Comparison of ENCODE assay signal across 29 cellular contexts in the genomic region with DNA sequence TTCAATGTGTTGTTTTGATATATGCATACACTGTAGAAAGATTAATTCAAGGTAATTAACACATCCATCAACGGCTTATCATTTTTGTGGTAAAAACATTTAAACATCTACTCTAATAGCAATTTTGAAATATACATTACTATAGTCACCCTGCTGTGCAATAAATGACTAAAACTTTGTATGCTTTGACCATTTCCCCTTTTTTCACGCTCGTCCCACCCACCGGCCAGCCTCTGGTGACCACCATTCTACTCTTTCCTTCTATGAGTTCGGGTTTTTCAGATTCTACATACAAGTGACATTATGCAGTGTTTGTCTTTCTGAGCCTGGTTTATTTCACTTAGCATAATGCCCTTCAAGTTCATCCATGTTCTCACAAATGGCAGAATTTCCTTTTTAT.
"Had no signal": no experiment of that assay in that cellular context is flagged by ENCODE, and none has a peak within 500 bp of the region (broad histone marks: within the 10 kb centered on the region; RNA-seq: fewer than 3 reads in every experiment).

No MANE protein-coding gene starts in this region.

- FAIRE-seq: bronchial epithelial cell had no signal

- ATAC-seq: activated naive CD4-positive, alpha-beta T cell treated with anti-CD3 and anti-CD28 coated beads, Interleukin-2, amount 50 U/mL, for 72 hours; activated naive CD8-positive, alpha-beta T cell treated with anti-CD3 and anti-CD28 coated beads, Interleukin-2, amount 50 U/mL, for 24 hours; activated T-cell treated with anti-CD3 and anti-CD28 coated beads, Interleukin-2, amount 50 U/mL, for 4 hours; body of pancreas; Panc1; Right ventricle myocardium inferior; SK-N-SH treated with all-trans-retinoic acid at 6 μM for 48 hours; WTC11 had no signal

- DNase-seq: activated CD4-positive, alpha-beta T cell treated with anti-CD3 and anti-CD28 coated beads for 48 hours; activated CD4-positive, alpha-beta T cell treated with anti-CD3 and anti-CD28 coated beads, Interleukin-2, amount 50 U/mL, for 48 hours; activated CD4-positive, CD25-positive, alpha-beta regulatory T cell treated with anti-CD3 and anti-CD28 coated beads, Interleukin-2, amount 50 U/mL, for 72 hours; activated CD8-positive, alpha-beta memory T cell treated with anti-CD3 and anti-CD28 coated beads for 24 hours; activated effector memory CD4-positive, alpha-beta T cell treated with anti-CD3 and anti-CD28 coated beads, Interleukin-2, amount 50 U/mL, for 16 hours; activated naive CD4-positive, alpha-beta T cell treated with Interleukin-2 at 50 U/mL for 16 hours; activated naive CD8-positive, alpha-beta T cell treated with anti-CD3 and anti-CD28 coated beads, Interleukin-2, amount 50 U/mL, for 24 hours; activated T-cell treated with anti-CD3 and anti-CD28 coated beads, Interleukin-2, amount 50 U/mL, for 4 hours; amniotic stem cell; body of pancreas; central memory CD4-positive, alpha-beta T cell; Karpas-422; MM.1S; NCI-H1105; NCI-H1436; NCI-H1694 treated with DMSO at 0.1 percent for 48 hours; NCI-H2029 treated with DMSO at 0.1 percent for 48 hours; NCI-H510A treated with DMSO at 0.1 percent for 48 hours; NCI-H69; NK-92 treated with Interleukin-12 subunit alpha and Interleukin-12 subunit beta, amount 100 ng/mL, for 24 hours; OCI-M1; RPMI8226; SW 1271 had no signal
